Comparison of ENCODE assay signal across 8 cellular contexts in the genomic region with DNA sequence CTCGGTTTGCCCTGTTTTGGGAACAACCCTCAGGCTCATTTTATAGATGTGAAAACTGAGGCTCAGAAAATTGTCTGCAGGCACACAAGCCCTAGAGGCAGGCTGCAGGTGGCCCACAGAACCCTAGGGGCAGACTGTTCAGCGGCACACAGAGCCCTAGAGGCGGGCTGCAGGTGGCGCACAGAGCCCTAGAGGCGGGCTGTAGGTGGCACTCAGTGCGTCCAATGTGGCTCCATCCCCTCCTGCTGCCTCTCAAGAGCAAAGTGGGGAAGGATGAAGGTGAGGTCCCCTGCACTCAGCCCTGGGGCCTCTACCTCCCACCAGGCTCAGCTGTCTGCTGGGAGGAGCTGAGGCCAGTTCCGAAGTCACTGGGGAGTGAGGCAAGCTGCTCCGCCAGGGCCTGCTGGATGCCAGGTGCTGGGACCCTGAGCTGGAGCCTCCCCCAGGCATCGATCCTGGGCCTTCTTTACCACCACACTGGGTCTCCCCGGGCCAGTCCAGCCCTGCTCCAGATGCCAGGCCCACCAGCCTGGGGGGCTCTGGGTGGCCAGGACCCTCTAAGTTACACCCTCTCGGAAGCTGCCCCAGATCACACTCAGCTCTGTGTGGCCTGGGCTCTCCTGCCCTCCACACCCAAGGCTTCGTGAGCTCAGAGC. TPM values are rescaled to one million over a fixed set of nuclear protein-coding genes. Genes with fewer than 3 reads are reported as not detected.
DNase-seq lines count a peak whose midpoint lies in the region; ATAC-seq and TF ChIP-seq lines count a peak whose summit lies in the region.

No MANE protein-coding gene starts in this region.

- CTCF ChIA-PET in A673 (lab: Charles Lee), result no interaction called here

- no peak overlapping the region for H3K4me3 Mint-ChIP-seq in glutamatergic neuron (ENCODE audit: unreplicated experiment)
- no peak overlapping the region for H3K4me3 Mint-ChIP-seq in type B pancreatic cell

- no peaks in the 10 kb centered on the region for H3K9me3 ChIP-seq in A673 (ENCODE audit: low read depth, low read length, poor library complexity, severe bottlenecking)

- peak; percentile 25 for TF ChIP-seq POLR2A in GM15510 (IDR thresholded peaks at IDR 0.05; ENCODE audit: borderline replicate concordance, extremely low read depth, insufficient read length)

- H3K27ac Mint-ChIP-seq in glutamatergic neuron (ENCODE audit: unreplicated experiment) (no peak overlapping the region), type B pancreatic cell (no peak overlapping the region)

- no TSS peak for BruUV-seq in A673 (replicated peaks; lab: Mats Ljungman, UMichigan)

- peak; percentile 55 for TF ChIP-seq CTCF in A673 (conservative IDR thresholded peaks at IDR 0.05; ENCODE audit: low read depth, low read length)
- TF ChIP-seq CTCF in VCaP (conservative IDR thresholded peaks at IDR 0.05), result peak; percentile 63
- peak; percentile 12 for TF ChIP-seq CTCF in glutamatergic neuron (IDR thresholded peaks at IDR 0.05; ENCODE audit: partially characterized antibody, unreplicated experiment)
- peak; percentile 43 for TF ChIP-seq CTCF in type B pancreatic cell (conservative IDR thresholded peaks at IDR 0.05)

- POLR2A ChIA-PET in A673 (lab: Charles Lee; ENCODE audit: low non-redundant PET), result no interaction called here

- ATAC-seq in HG03521 (IDR thresholded peaks at IDR 0.05; ENCODE audit: unreplicated experiment) (no peak), GM18502 (IDR thresholded peaks at IDR 0.05; ENCODE audit: poor library complexity, unreplicated experiment) (no peak)

- peaks cover under 1% of the 10 kb centered on the region for H3K9me3 Mint-ChIP-seq in glutamatergic neuron (ENCODE audit: unreplicated experiment)
- no peaks in the 10 kb centered on the region for H3K9me3 Mint-ChIP-seq in type B pancreatic cell

- H3K27me3 Mint-ChIP-seq in glutamatergic neuron (ENCODE audit: unreplicated experiment) (peaks cover 8% of the 10 kb centered on the region), type B pancreatic cell (peaks cover 3% of the 10 kb centered on the region)

- no peak overlapping the region for H3K4me3 ChIP-seq in A673 (ENCODE audit: low read depth, low read length, poor library complexity, severe bottlenecking)

- intact Hi-C loops in A673 (cut with micrococcal nuclease; ENCODE audit: unreplicated experiment), result no loop called here

- H3K27me3 ChIP-seq in A673 (replicated peaks; ENCODE audit: insufficient read depth, low read depth, low read length, poor library complexity), result no peaks in the 10 kb centered on the region

- peak; percentile 52 for DNase-seq in A673 (ENCODE audit: low spot score)
- DNase-seq in KBM-7, result peak; percentile 31
- no peak for DNase-seq in glutamatergic neuron
- peak; percentile 66 for DNase-seq in type B pancreatic cell (ENCODE audit: extremely low spot score, unreplicated experiment)

- H3K36me3 ChIP-seq in A673 (ENCODE audit: insufficient read depth, low read length, poor library complexity, severe bottlenecking), result no peaks in the 10 kb centered on the region

- H3K36me3 Mint-ChIP-seq in glutamatergic neuron (ENCODE audit: unreplicated experiment), result no peaks in the 10 kb centered on the region
- no peaks in the 10 kb centered on the region for H3K36me3 Mint-ChIP-seq in type B pancreatic cell

- H3K4me1 ChIP-seq in A673 (ENCODE audit: insufficient read depth, low read length, poor library complexity, severe bottlenecking), result peaks cover 19% of the 10 kb centered on the region

- in situ Hi-C loops in KBM-7 (cut with MboI; ENCODE audit: low pct_unique_long_range_greater_than_20kb, low sequenced_read_pairs), result no loop called here

- H3K4me1 Mint-ChIP-seq in glutamatergic neuron (ENCODE audit: low read depth, unreplicated experiment), result peaks cover 3% of the 10 kb centered on the region
- H3K4me1 Mint-ChIP-seq in type B pancreatic cell (ENCODE audit: unreplicated experiment), result peaks cover 13% of the 10 kb centered on the region

- H3K27ac ChIP-seq in A673 (ENCODE audit: low read depth, low read length, poor library complexity, severe bottlenecking), result no peak overlapping the region
- no peak overlapping the region; the same call in 1 of the 2 replicates for H3K27ac ChIP-seq in VCaP

RNA-seq across cellular contexts. Expression of a gene that starts 2.3 kb away (rescaled TPM):
- total RNA-seq in A673 (2021), result not detected in 2 replicates
- total RNA-seq in glutamatergic neuron (ENCODE audit: unreplicated experiment), result not detected
- 2.2 and 5.8 TPM in 2 replicates for total RNA-seq in type B pancreatic cell (ENCODE audit: low replicate concordance)

RNA-seq across cellular contexts. Expression of a gene that starts 8.7 kb away (rescaled TPM):
- total RNA-seq in A673 (2021) (not detected in 2 replicates), glutamatergic neuron (ENCODE audit: unreplicated experiment) (not detected), type B pancreatic cell (ENCODE audit: low replicate concordance) (not detected in 2 replicates)

RNA-seq across cellular contexts. Expression of a gene that starts 18.5 kb away (rescaled TPM):
- 3.4 and 4.7 TPM in 2 replicates for total RNA-seq in A673 (2021)
- 5.8 TPM for total RNA-seq in glutamatergic neuron (ENCODE audit: unreplicated experiment)
- 10.3 and 16.0 TPM in 2 replicates for total RNA-seq in type B pancreatic cell (ENCODE audit: low replicate concordance)

RNA-seq across cellular contexts. Expression of a gene that starts 26.2 kb away (rescaled TPM):
- total RNA-seq in A673 (2021), result not detected in 2 replicates
- total RNA-seq in glutamatergic neuron (ENCODE audit: unreplicated experiment), result not detected
- total RNA-seq in type B pancreatic cell (ENCODE audit: low replicate concordance), result 4.8 and 9.4 TPM in 2 replicates

RNA-seq across cellular contexts. Expression of a gene that starts 41.5 kb away (rescaled TPM):
- total RNA-seq in A673 (2021) (250 and 275 TPM in 2 replicates), glutamatergic neuron (ENCODE audit: unreplicated experiment) (216 TPM), type B pancreatic cell (ENCODE audit: low replicate concordance) (220 and 226 TPM in 2 replicates)

Comparison
In these comparisons a context has a peak if more than half of its experiments do, and no peak if none do; other contexts are left out.
1. CTCF ChIP-seq: peak in every context shown above with its lines; median percentile 63 in VCaP; 55 in A673; 43 in type B pancreatic cell; 12 in glutamatergic neuron.